In genomic region chr7:16422100-16422430, GRCh38 we compare ENCODE assay signal across 9 cellular contexts. TPM values are rescaled to one million over a fixed set of nuclear protein-coding genes. Genes with fewer than 3 reads are reported as not detected.
A peak's percentile ranks its signal among the peaks of the same experiment; 100 is the strongest.
DNase-seq lines count a peak whose midpoint lies in the region; ATAC-seq and TF ChIP-seq lines count a peak whose summit lies in the region.
"Had no signal": no experiment of that assay in that cellular context is flagged by ENCODE, and none has a peak within 500 bp of the region (broad histone marks: within the 10 kb centered on the region; RNA-seq: fewer than 3 reads in every experiment).

No MANE protein-coding gene starts in this region.

- peak overlapping the region; percentile 59 for H3K27ac Mint-ChIP-seq in stimulated activated naive CD8-positive, alpha-beta T cell treated with anti-CD3 and anti-CD28 coated beads, Interleukin-15, Interleukin-2, amounts not matched to agents 100 ng/mL and 50 ng/mL, for 24 hours
- H3K27ac Mint-ChIP-seq in brain (peak overlapping the region in 4 of 5 experiments; percentile 65 to 75 (median 72)), mesothelial cell of epicardium (peak overlapping the region; percentile 94)

- TF ChIP-seq EP300 in ovary (IDR thresholded peaks at IDR 0.05), result no peak

- peaks cover 18% of the 10 kb centered on the region for H3K27me3 Mint-ChIP-seq in stimulated activated naive CD8-positive, alpha-beta T cell treated with anti-CD3 and anti-CD28 coated beads, Interleukin-15, Interleukin-2, amounts not matched to agents 100 ng/mL and 50 ng/mL, for 24 hours
- H3K27me3 Mint-ChIP-seq in brain (peaks cover 29% of the 10 kb centered on the region), mesothelial cell of epicardium (ENCODE audit: low read depth) (no peaks in the 10 kb centered on the region)

- WGBS in ovary, 3 donors, result 44 to 51% (median 44%) methylated on average over 1 of the region's 1 CpG

- H3K4me1 Mint-ChIP-seq in stimulated activated naive CD8-positive, alpha-beta T cell treated with anti-CD3 and anti-CD28 coated beads, Interleukin-15, Interleukin-2, amounts not matched to agents 100 ng/mL and 50 ng/mL, for 24 hours (ENCODE audit: low read depth), result peaks cover 17% of the 10 kb centered on the region
- H3K4me1 Mint-ChIP-seq in brain (peaks cover 29% of the 10 kb centered on the region), mesothelial cell of epicardium (peaks cover 27% of the 10 kb centered on the region)

- peak overlapping the region; percentile 66 for H3K4me3 Mint-ChIP-seq in stimulated activated naive CD8-positive, alpha-beta T cell treated with anti-CD3 and anti-CD28 coated beads, Interleukin-15, Interleukin-2, amounts not matched to agents 100 ng/mL and 50 ng/mL, for 24 hours
- peak overlapping the region; percentile 60 to 81 (median 76) for H3K4me3 Mint-ChIP-seq in brain
- H3K4me3 Mint-ChIP-seq in mesothelial cell of epicardium, result peak overlapping the region; percentile 64

- intact Hi-C loops in ovary (cut with DNase I), result no loop called here

- peak overlapping the region in 1 of 2 donors; percentile 98 for H3K27ac ChIP-seq in ovary

- H3K27me3 ChIP-seq in ovary, result no peaks in the 10 kb centered on the region

- no peak overlapping the region for H3K4me3 ChIP-seq in ovary

- DNase-seq in stimulated activated naive CD8-positive, alpha-beta T cell treated with anti-CD3 and anti-CD28 coated beads, Interleukin-15, Interleukin-2, amounts not matched to agents 100 U/mL and 50 U/mL, for 24 hours, result no peak
- DNase-seq in mesothelial cell of epicardium (ENCODE audit: low spot score in 2 of 2, unreplicated experiment in 2 of 2), result no peak
- no peak for DNase-seq in HPDE6-E6E7 (ENCODE audit: extremely low spot score)
- no peak for DNase-seq in H4 (ENCODE audit: low spot score)
- no peak for DNase-seq in NCI-H1694 (lab: John Stamatoyannopoulos, UW)
- no peak for DNase-seq in ovary
- DNase-seq: GDM1 had no signal

- H3K36me3 Mint-ChIP-seq in stimulated activated naive CD8-positive, alpha-beta T cell treated with anti-CD3 and anti-CD28 coated beads, Interleukin-15, Interleukin-2, amounts not matched to agents 100 ng/mL and 50 ng/mL, for 24 hours (ENCODE audit: low read depth), result peaks cover 5% of the 10 kb centered on the region
- H3K36me3 Mint-ChIP-seq in brain (no peaks in the 10 kb centered on the region), mesothelial cell of epicardium (no peaks in the 10 kb centered on the region)

- H3K9me3 Mint-ChIP-seq in stimulated activated naive CD8-positive, alpha-beta T cell treated with anti-CD3 and anti-CD28 coated beads, Interleukin-15, Interleukin-2, amounts not matched to agents 100 ng/mL and 50 ng/mL, for 24 hours, result no peaks in the 10 kb centered on the region
- H3K9me3 Mint-ChIP-seq in brain, result peaks cover 0 to 13% (median 4%) of the 10 kb centered on the region in 5 experiments
- H3K9me3 Mint-ChIP-seq in mesothelial cell of epicardium, result peaks cover 6% of the 10 kb centered on the region

- no peaks in the 10 kb centered on the region for H3K36me3 ChIP-seq in ovary

- no peaks in the 10 kb centered on the region for H3K9me3 ChIP-seq in ovary

- TF ChIP-seq POLR2A in ovary (IDR thresholded peaks at IDR 0.05), result no peak

- TF ChIP-seq CTCF in brain (conservative IDR thresholded peaks at IDR 0.05), result no peak
- TF ChIP-seq CTCF in mesothelial cell of epicardium (IDR thresholded peaks at IDR 0.05; ENCODE audit: unreplicated experiment), result no peak
- TF ChIP-seq CTCF in ovary (IDR thresholded peaks at IDR 0.05), result no peak

- no peaks in the 10 kb centered on the region for H3K4me1 ChIP-seq in ovary (ENCODE audit: insufficient read depth)

- ATAC-seq in stimulated activated naive CD8-positive, alpha-beta T cell treated with anti-CD3 and anti-CD28 coated beads, Interleukin-15, Interleukin-2, amounts not matched to agents 100 U/mL and 50 U/mL, for 24 hours, result no peak

RNA-seq across cellular contexts. Expression of gene CRPPA, which starts 0.7 kb away (rescaled TPM):
- 0.64 TPM for polyA plus RNA-seq in brain (ENCODE audit: insufficient read depth, low read depth, low replicate concordance)
- total RNA-seq in mesothelial cell of epicardium, result 4.0 to 4.4 TPM (median 4.1 TPM) in 3 replicates
- total RNA-seq in H4 (2014; rRNA removed; shearing (Covaris generic)), result 0.12 TPM in 1 of 2 replicates, not detected in the other
- 1 to 10 TPM; 2.9 to 5.2 (median 3.7) TPM for total RNA-seq in ovary
- 1 to 10 TPM in 1 of 2 donors, under 1 TPM in 1; 0.68 to 1.7 TPM for polyA plus RNA-seq in ovary

RNA-seq across cellular contexts. Expression of gene SOSTDC1, which starts 43.5 kb away (rescaled TPM):
- 0.97 TPM for polyA plus RNA-seq in brain (ENCODE audit: insufficient read depth, low read depth, low replicate concordance)
- 12.7 to 13.6 TPM (median 13.0 TPM) in 3 replicates for total RNA-seq in mesothelial cell of epicardium
- total RNA-seq in H4 (2014; rRNA removed; shearing (Covaris generic)), result 5.7 and 6.9 TPM in 2 replicates
- total RNA-seq in ovary, result 10 to 100 TPM in 1 of 7 donors, 1 to 10 TPM in 1, under 1 TPM in 4, not detected in 1; 0.33 to 10.3 (median 0.81) TPM
- polyA plus RNA-seq in ovary, result under 1 TPM; 0.12 to 0.58 TPM
